8 cellular contexts compared by ENCODE assay signal in the genomic region with DNA sequence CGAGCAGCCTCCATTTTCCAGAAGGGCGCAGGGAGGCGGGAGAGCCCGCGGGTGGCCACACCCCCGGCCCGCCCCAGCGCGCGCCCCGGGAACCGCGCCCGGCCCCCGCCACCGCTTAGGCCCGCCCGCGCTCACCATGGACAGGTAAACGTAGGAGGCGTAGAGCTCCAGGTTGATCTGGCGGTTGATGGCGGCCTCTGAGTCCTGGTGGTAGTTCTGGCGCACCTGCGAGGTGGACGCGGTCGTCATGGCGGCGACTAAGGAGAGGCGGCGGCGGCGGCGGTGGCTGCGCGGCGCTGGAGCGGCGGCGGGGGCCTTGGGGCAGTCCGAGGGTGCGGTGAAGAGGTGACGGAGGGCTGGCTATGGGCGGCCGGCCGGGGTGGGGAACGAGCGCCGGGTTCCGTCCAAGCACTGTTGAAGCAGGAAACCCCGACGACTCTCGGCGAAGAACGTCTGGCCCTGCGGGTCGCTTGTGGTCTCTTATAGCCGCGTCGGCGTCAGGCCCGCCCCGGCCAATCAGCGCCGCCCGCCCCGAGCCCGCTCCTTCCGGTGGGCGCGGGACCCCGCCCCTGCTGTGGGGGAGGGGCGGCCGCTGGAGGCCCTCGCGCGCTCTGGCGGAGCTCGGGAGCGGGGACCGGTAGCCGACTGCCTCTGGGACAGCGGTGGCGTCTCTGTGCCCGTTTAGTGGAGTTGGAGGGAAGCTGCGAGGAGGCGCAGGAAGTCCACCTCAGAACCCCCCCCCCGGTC. TPM values are rescaled to one million over a fixed set of nuclear protein-coding genes. Genes with fewer than 3 reads are reported as not detected.
DNase-seq lines count a peak whose midpoint lies in the region; ATAC-seq and TF ChIP-seq lines count a peak whose summit lies in the region.

A gene (minus strand): TSS at position 458 of the 747 bp plus-strand sequence. CDS start 209 bp downstream, at position 249.

- H3K9me3 ChIP-seq in heart left ventricle: no peaks in the 10 kb centered on the region
- H3K9me3 ChIP-seq in upper lobe of left lung: no peaks in the 10 kb centered on the region

- 2% methylated on average over 82 to 89 of the region's 89 CpGs for whole genome bisulfite sequencing in adipose tissue, 3 donors
- 0 to 3% (median 1%) methylated on average over 45 to 89 of the region's 89 CpGs for WGBS in heart left ventricle, 4 donors
- 0% methylated on average over 30 of the region's 89 CpGs for WGBS in upper lobe of left lung, 2 donors

- DNase-seq in GM10266 (ENCODE audit: extremely low spot score) (peak; percentile 96), NCI-H1417 (lab: John Stamatoyannopoulos, UW) (peak; percentile 91 to 97 (median 96)), T-helper 1 cell (peak; percentile 80 to 93 (median 86)), heart left ventricle (peak; percentile 94 to 97 (median 94)), posterior vena cava (ENCODE audit: low spot score) (peak; percentile 98), upper lobe of left lung (peak; percentile 93 to 98)

- no peaks in the 10 kb centered on the region for H3K27me3 ChIP-seq in heart left ventricle
- no peaks in the 10 kb centered on the region for H3K27me3 ChIP-seq in upper lobe of left lung

- ATAC-seq in HG02642 (IDR thresholded peaks at IDR 0.05; ENCODE audit: poor library complexity, unreplicated experiment) (peak; percentile 64), heart left ventricle (peak; percentile 33 to 86 (median 76)), upper lobe of left lung (ENCODE audit: low FRiP score in 2 of 2) (peak; percentile 86 to 91)

- H3K27ac ChIP-seq in adipose tissue (ENCODE audit: low read depth, low read length): peak within 1 kb of the TSS; percentile 71
- H3K27ac ChIP-seq in heart left ventricle: peak within 1 kb of the TSS; percentile 94 to 100 (median 99)
- H3K27ac ChIP-seq in upper lobe of left lung: peak within 1 kb of the TSS; percentile 98 to 99 (median 99)

- TF ChIP-seq CTCF in GM10266 (IDR thresholded peaks at IDR 0.05; ENCODE audit: control insufficient read depth, insufficient read depth, low read depth, missing control alignments): no peak
- TF ChIP-seq CTCF in heart left ventricle (IDR thresholded peaks at IDR 0.05): no peak
- TF ChIP-seq CTCF in upper lobe of left lung (IDR thresholded peaks at IDR 0.05): peak in 3 of 6 experiments; percentile 4 to 31 (median 26)

- peaks cover 0 to 35% (median 29%) of the 10 kb centered on the region in 9 donors for H3K36me3 ChIP-seq in heart left ventricle
- peaks cover 6 to 41% (median 25%) of the 10 kb centered on the region in 4 donors for H3K36me3 ChIP-seq in upper lobe of left lung

- TF ChIP-seq EP300 in upper lobe of left lung (IDR thresholded peaks at IDR 0.05): peak in 2 of 4 donors; percentile 25 to 75

- intact Hi-C loops in heart left ventricle (cut with DNase I) (loop anchor here in 3 of 10 donors (1.0 to 10.0 kb wide), 4 partner anchors 58 to 140 kb away; no protein-coding TSS in a partner anchor), posterior vena cava (cut with DNase I) (no loop called here)

- H3K4me3 ChIP-seq in heart left ventricle (peak within 1 kb of the TSS; percentile 66 to 98 (median 92)), upper lobe of left lung (peak within 1 kb of the TSS; percentile 79 to 89 (median 84))

- peaks cover 22 to 82% (median 60%) of the 10 kb centered on the region in 12 donors for H3K4me1 ChIP-seq in heart left ventricle
- peaks cover 66 to 73% (median 67%) of the 10 kb centered on the region in 4 donors for H3K4me1 ChIP-seq in upper lobe of left lung

- TF ChIP-seq POLR2A in heart left ventricle (IDR thresholded peaks at IDR 0.05) (peak; percentile 77 to 100), upper lobe of left lung (IDR thresholded peaks at IDR 0.05) (peak; percentile 100)

RNA-seq across cellular contexts. Expression of the gene that starts here (rescaled TPM):
- over 10,000 TPM in 1 of 3 donors, 1,000 to 10,000 TPM in 2; 2,935 to 16,025 (median 7,473) TPM for polyA plus RNA-seq in adipose tissue
- total RNA-seq in heart left ventricle: 1,000 to 10,000 TPM; 1,764 to 5,397 (median 2,454) TPM
- 1,000 to 10,000 TPM; 2,334 to 3,498 TPM for polyA plus RNA-seq in heart left ventricle
- 1,000 to 10,000 TPM; 2,679 to 3,454 TPM for total RNA-seq in posterior vena cava
- total RNA-seq in upper lobe of left lung: 1,000 to 10,000 TPM; 2,996 to 4,693 (median 4,496) TPM

Comparison
In these comparisons a context has a peak if more than half of its experiments do, and no peak if none do; other contexts are left out.
1. Peak in every context shown above with its lines: DNase-seq, ATAC-seq, H3K4me3 ChIP-seq and H3K27ac ChIP-seq.